Comparison of ENCODE assay signal across 18 cellular contexts in genomic region chr20:63622096-63622495, GRCh38.
"Had no signal": no experiment of that assay in that cellular context is flagged by ENCODE, and none has a peak within 500 bp of the region (broad histone marks: within the 10 kb centered on the region; RNA-seq: fewer than 3 reads in every experiment).

No MANE protein-coding gene starts in this region.

- H3K27ac ChIP-seq: brain microvascular endothelial cell, transverse colon, vagina had no signal

- H3K27me3 ChIP-seq: brain microvascular endothelial cell, transverse colon, vagina had no signal

- H3K4me3 ChIP-seq: transverse colon, vagina had no signal

- H3K27me3 Mint-ChIP-seq: activated B cell treated with CpG ODN at 0.5 μM for 24 hours; activated CD8-positive, alpha-beta T cell treated with anti-CD3 and anti-CD28 coated beads for 36 hours; activated naive CD8-positive, alpha-beta T cell had no signal

- H3K27ac Mint-ChIP-seq: activated CD8-positive, alpha-beta T cell treated with anti-CD3 and anti-CD28 coated beads for 36 hours; activated naive CD8-positive, alpha-beta T cell; natural killer cell had no signal

- ATAC-seq: activated CD8-positive, alpha-beta T cell treated with anti-CD3 and anti-CD28 coated beads for 36 hours; activated T-cell treated with anti-CD3 and anti-CD28 coated beads, Interleukin-2, amount 50 U/mL, for 4 hours; left colon; natural killer cell had no signal

- FAIRE-seq: frontal cortex had no signal

- H3K4me3 Mint-ChIP-seq: activated CD8-positive, alpha-beta T cell treated with anti-CD3 and anti-CD28 coated beads for 36 hours; activated naive CD8-positive, alpha-beta T cell; activated T-cell treated with anti-CD3 and anti-CD28 coated beads, Interleukin-2, amount 50 U/mL, for 4 hours had no signal

- DNase-seq: activated B cell treated with CpG ODN at 0.5 μM for 24 hours; activated CD4-positive, alpha-beta T cell treated with anti-CD3 and anti-CD28 coated beads for 48 hours; activated CD8-positive, alpha-beta T cell treated with anti-CD3 and anti-CD28 coated beads for 36 hours; activated effector memory CD4-positive, alpha-beta T cell treated with anti-CD3 and anti-CD28 coated beads, Interleukin-2, amount 50 U/mL, for 16 hours; activated T-cell treated with anti-CD3 and anti-CD28 coated beads, Interleukin-2, amount 50 U/mL, for 4 hours; amygdala; brain microvascular endothelial cell; head of caudate nucleus; left colon; natural killer cell; nucleus accumbens; stimulated activated CD4-positive, alpha-beta T cell treated with anti-CD3 and anti-CD28 coated beads, Interleukin-4, amount 100 ng/mL, for 1 hour; stimulated activated naive CD4-positive, alpha-beta T cell treated with Interleukin-2 at 50 U/mL for 16 hours; substantia nigra; transverse colon had no signal

- H3K36me3 Mint-ChIP-seq: natural killer cell had no signal

- H3K9me3 ChIP-seq: transverse colon, vagina had no signal

- H3K9me3 Mint-ChIP-seq: activated B cell treated with CpG ODN at 0.5 μM for 24 hours; activated CD8-positive, alpha-beta T cell treated with anti-CD3 and anti-CD28 coated beads for 36 hours; activated T-cell treated with anti-CD3 and anti-CD28 coated beads, Interleukin-2, amount 50 U/mL, for 4 hours; natural killer cell had no signal
